ENCODE assay signal across 7 cellular contexts in the genomic region with DNA sequence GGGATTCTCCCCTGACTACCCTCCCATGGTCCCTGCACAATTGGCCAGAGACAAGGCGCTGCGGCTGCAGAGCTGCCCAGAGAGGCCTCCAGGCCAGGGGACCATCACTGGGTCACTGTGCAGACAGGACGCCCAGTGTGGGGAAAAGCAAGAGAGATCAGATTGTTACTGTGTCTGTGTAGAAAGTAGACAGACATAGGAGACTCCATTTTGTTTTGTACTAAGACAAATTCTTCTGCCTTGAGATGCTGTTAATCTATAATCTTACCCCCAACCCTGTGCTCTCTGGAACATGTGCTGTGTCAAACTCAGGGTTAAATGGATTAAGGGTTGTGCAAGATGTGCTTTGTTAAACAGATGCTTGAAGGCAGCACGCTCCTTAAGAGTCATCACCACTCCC.
DNase-seq lines count a peak whose midpoint lies in the region; ATAC-seq and TF ChIP-seq lines count a peak whose summit lies in the region.
"Not testable (repeated sequence)": the region's sequence is repeated elsewhere in the genome, so short reads cannot be mapped to it uniquely, and the experiment has no call there.

No MANE protein-coding gene starts in this region.

- not testable (repeated sequence) for H3K27me3 ChIP-seq in GM23248 (replicated peaks; ENCODE audit: insufficient read depth); breast epithelium; lung (ENCODE audit: control insufficient read depth, insufficient read depth)

- H3K27ac Mint-ChIP-seq in T-helper 17 cell: peak overlapping the region; percentile 97
- not testable (repeated sequence) for H3K27ac Mint-ChIP-seq in stimulated activated memory B cell treated with anti-CD40 and anti-IgM and Interleukin-4, amounts not matched to agents 10 μg/mL and 1 μg/mL and 100 μg/mL, for 72 hours

- not testable (repeated sequence) for H3K9me2 ChIP-seq in GM23248 (ENCODE audit: insufficient read depth)

- not testable (repeated sequence) for DNase-seq in GM23248; T-helper 17 cell; activated T-cell treated with anti-CD3 and anti-CD28 coated beads, Interleukin-2, amount 50 U/mL, for 4 hours; breast epithelium (ENCODE audit: low spot score in 2 of 2); fibroblast of mammary gland (ENCODE audit: low read depth); lung (ENCODE audit: low spot score)

- H3K9me3 Mint-ChIP-seq in activated T-cell treated with anti-CD3 and anti-CD28 coated beads, Interleukin-2, amount 50 U/mL, for 4 hours: peaks cover 38% of the 10 kb centered on the region
- peaks cover 12% of the 10 kb centered on the region for H3K9me3 Mint-ChIP-seq in stimulated activated memory B cell treated with anti-CD40 and anti-IgM and Interleukin-4, amounts not matched to agents 10 μg/mL and 1 μg/mL and 100 μg/mL, for 72 hours

- not testable (repeated sequence) for ATAC-seq in T-helper 17 cell; activated T-cell treated with anti-CD3 and anti-CD28 coated beads, Interleukin-2, amount 50 U/mL, for 4 hours; lung (ENCODE audit: insufficient read depth, low FRiP score); stimulated activated memory B cell treated with anti-CD40 and anti-IgM and Interleukin-4, amounts not matched to agents 10 μg/mL and 1 μg/mL and 100 μg/mL, for 72 hours

- in situ Hi-C loops in GM23248 (cut with MboI): not testable (repeated sequence)

- H3K4me3 ChIP-seq in GM23248: 0 out of 2 replicates have a peak overlapping the region, but pooled peaks have one; percentile 96
- peak overlapping the region; percentile 22 to 62 (median 43) for H3K4me3 ChIP-seq in breast epithelium
- H3K4me3 ChIP-seq in fibroblast of mammary gland (ENCODE audit: control insufficient read depth, low read depth, low read length): peak overlapping the region; percentile 3
- peak overlapping the region; percentile 27 for H3K4me3 ChIP-seq in lung

- H3K9ac ChIP-seq in GM23248: 0 out of 2 replicates have a peak overlapping the region, but pooled peaks have one; percentile 97

- H3K4me1 Mint-ChIP-seq in T-helper 17 cell; activated T-cell treated with anti-CD3 and anti-CD28 coated beads, Interleukin-2, amount 50 U/mL, for 4 hours (ENCODE audit: low read depth); stimulated activated memory B cell treated with anti-CD40 and anti-IgM and Interleukin-4, amounts not matched to agents 10 μg/mL and 1 μg/mL and 100 μg/mL, for 72 hours: not testable (repeated sequence)

- H3K27me3 Mint-ChIP-seq in T-helper 17 cell; activated T-cell treated with anti-CD3 and anti-CD28 coated beads, Interleukin-2, amount 50 U/mL, for 4 hours (ENCODE audit: low read depth); stimulated activated memory B cell treated with anti-CD40 and anti-IgM and Interleukin-4, amounts not matched to agents 10 μg/mL and 1 μg/mL and 100 μg/mL, for 72 hours: not testable (repeated sequence)

- peak overlapping the region; percentile 93 for H3K4me3 Mint-ChIP-seq in T-helper 17 cell
- peak overlapping the region; percentile 36 for H3K4me3 Mint-ChIP-seq in activated T-cell treated with anti-CD3 and anti-CD28 coated beads, Interleukin-2, amount 50 U/mL, for 4 hours
- peak overlapping the region; percentile 61 for H3K4me3 Mint-ChIP-seq in stimulated activated memory B cell treated with anti-CD40 and anti-IgM and Interleukin-4, amounts not matched to agents 10 μg/mL and 1 μg/mL and 100 μg/mL, for 72 hours

- not testable (repeated sequence) for H3F3A ChIP-seq in GM23248 (ENCODE audit: insufficient read depth)

- H3K36me3 Mint-ChIP-seq in T-helper 17 cell (ENCODE audit: low read depth); stimulated activated memory B cell treated with anti-CD40 and anti-IgM and Interleukin-4, amounts not matched to agents 10 μg/mL and 1 μg/mL and 100 μg/mL, for 72 hours: not testable (repeated sequence)
- H3K36me3 Mint-ChIP-seq in activated T-cell treated with anti-CD3 and anti-CD28 coated beads, Interleukin-2, amount 50 U/mL, for 4 hours (ENCODE audit: insufficient read depth): peaks cover 11% of the 10 kb centered on the region

- not testable (repeated sequence) for H3K36me3 ChIP-seq in GM23248 (ENCODE audit: low read depth); breast epithelium; lung (ENCODE audit: control insufficient read depth in 2 of 2, insufficient read depth in 2 of 2, low read length in 2 of 2)

- not testable (repeated sequence) for H3K27ac ChIP-seq in GM23248, breast epithelium
- peak overlapping the region in 1 of 2 donors; percentile 80 for H3K27ac ChIP-seq in lung (ENCODE audit: low read depth in 1 of 2, low read length in 1 of 2)

- H3K4me1 ChIP-seq in GM23248 (ENCODE audit: insufficient read depth); breast epithelium; lung (ENCODE audit: control insufficient read depth in 2 of 2, insufficient read depth in 2 of 2, low read length in 2 of 2): not testable (repeated sequence)

- H3K9me3 ChIP-seq in GM23248 (ENCODE audit: low read depth); T-helper 17 cell (ENCODE audit: control insufficient read depth, low read length, poor library complexity, severe bottlenecking): not testable (repeated sequence)
- peaks cover 0 to 12% of the 10 kb centered on the region in 2 donors for H3K9me3 ChIP-seq in breast epithelium
- H3K9me3 ChIP-seq in lung (ENCODE audit: control insufficient read depth in 2 of 2, insufficient read depth in 1 of 2, low read length in 1 of 2): peaks cover 0 to 18% of the 10 kb centered on the region in 2 donors

- TF ChIP-seq POLR2A in breast epithelium (IDR thresholded peaks at IDR 0.05): not testable (repeated sequence)

- WGBS in GM23248 (ENCODE audit: low coverage in 1 of 2, low lambda C conversion rate in 2 of 2, missing lambda C conversion rate in 2 of 2), 2 experiments: 73 to 81% methylated on average over 4 of the region's 4 CpGs
- 69 to 75% methylated on average over 4 of the region's 4 CpGs for WGBS in lung, 2 donors

- intact Hi-C loops in breast epithelium (cut with DNase I; ENCODE audit: low total_unique reads): not testable (repeated sequence)

- peaks cover 33% of the 10 kb centered on the region for H3K79me2 ChIP-seq in GM23248 (ENCODE audit: insufficient read depth)

- not testable (repeated sequence) for H4K20me1 ChIP-seq in GM23248 (ENCODE audit: insufficient read depth)

- not testable (repeated sequence) for TF ChIP-seq CTCF in breast epithelium (IDR thresholded peaks at IDR 0.05); fibroblast of mammary gland (conservative IDR thresholded peaks at IDR 0.05; ENCODE audit: control insufficient read depth, insufficient read depth, low read depth, low read length); lung (IDR thresholded peaks at IDR 0.05; ENCODE audit: control extremely low read depth, extremely low read depth)

- H2AFZ ChIP-seq in GM23248: not testable (repeated sequence)

- peak overlapping the region; percentile 78 for H3K4me2 ChIP-seq in GM23248 (ENCODE audit: unreplicated experiment)

Comparison
In these comparisons a context has a peak if more than half of its experiments do, and no peak if none do; other contexts are left out.
1. H3K4me3 ChIP-seq: peak in every context shown above with its lines; median percentile 96 in GM23248; 43 in breast epithelium; 27 in lung; 3 in fibroblast of mammary gland.
2. H3K4me3 Mint-ChIP-seq: peak in every context shown above with its lines; median percentile 93 in T-helper 17 cell; 61 in stimulated activated memory B cell treated with anti-CD40 and anti-IgM and Interleukin-4, amounts not matched to agents 10 μg/mL and 1 μg/mL and 100 μg/mL, for 72 hours; 36 in activated T-cell treated with anti-CD3 and anti-CD28 coated beads, Interleukin-2, amount 50 U/mL, for 4 hours.